In the genomic region with DNA sequence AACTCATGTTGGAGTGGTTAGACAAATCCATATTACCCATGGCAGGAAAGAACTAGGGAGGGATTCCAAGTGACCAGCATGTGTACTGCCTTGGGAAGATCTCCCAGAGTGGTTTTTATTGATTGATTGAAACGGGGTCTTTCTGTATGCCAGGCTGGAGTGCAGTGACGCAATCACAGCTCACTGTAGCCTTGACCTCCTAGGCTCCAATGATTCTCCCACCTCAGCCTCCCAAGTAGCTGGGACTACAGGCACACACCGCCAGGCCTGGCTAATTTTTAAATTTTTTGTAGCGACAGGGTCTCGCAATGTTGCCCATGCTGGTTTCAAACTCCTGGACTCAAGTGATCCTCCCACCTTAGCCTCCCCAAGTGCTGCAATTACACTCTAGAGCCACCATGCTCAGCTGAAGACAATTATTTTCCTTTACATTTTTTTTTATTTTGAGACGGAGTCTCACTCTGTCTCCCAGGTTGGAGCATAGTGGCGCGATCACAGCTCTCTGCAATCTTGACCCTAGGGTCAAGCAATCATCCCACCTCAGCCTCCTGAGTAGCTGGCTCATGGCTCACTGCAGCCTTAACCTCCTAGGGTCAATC, we compare ENCODE assay signal across 1 cellular context.
TF ChIP-seq lines count a peak whose summit lies in the region.

No MANE protein-coding gene starts in this region.

TF ChIP-seq in HepG2, 621 proteins besides CTCF, POLR2A, EP300 and RAD21 (continued from another document and continues in another):
- TF ChIP-seq, protein P1, sequence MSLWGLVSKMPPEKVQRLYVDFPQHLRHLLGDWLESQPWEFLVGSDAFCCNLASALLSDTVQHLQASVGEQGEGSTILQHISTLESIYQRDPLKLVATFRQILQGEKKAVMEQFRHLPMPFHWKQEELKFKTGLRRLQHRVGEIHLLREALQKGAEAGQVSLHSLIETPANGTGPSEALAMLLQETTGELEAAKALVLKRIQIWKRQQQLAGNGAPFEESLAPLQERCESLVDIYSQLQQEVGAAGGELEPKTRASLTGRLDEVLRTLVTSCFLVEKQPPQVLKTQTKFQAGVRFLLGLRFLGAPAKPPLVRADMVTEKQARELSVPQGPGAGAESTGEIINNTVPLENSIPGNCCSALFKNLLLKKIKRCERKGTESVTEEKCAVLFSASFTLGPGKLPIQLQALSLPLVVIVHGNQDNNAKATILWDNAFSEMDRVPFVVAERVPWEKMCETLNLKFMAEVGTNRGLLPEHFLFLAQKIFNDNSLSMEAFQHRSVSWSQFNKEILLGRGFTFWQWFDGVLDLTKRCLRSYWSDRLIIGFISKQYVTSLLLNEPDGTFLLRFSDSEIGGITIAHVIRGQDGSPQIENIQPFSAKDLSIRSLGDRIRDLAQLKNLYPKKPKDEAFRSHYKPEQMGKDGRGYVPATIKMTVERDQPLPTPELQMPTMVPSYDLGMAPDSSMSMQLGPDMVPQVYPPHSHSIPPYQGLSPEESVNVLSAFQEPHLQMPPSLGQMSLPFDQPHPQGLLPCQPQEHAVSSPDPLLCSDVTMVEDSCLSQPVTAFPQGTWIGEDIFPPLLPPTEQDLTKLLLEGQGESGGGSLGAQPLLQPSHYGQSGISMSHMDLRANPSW (CRISPR knock-in tag; IDR thresholded peaks at IDR 0.05; ENCODE audit: borderline replicate concordance): no peak
- TF ChIP-seq ZSCAN30 (CRISPR knock-in tag; IDR thresholded peaks at IDR 0.05) (no peak), RARA (CRISPR knock-in tag; IDR thresholded peaks at IDR 0.05) (peak; percentile 68), MBNL3 (CRISPR knock-in tag; conservative IDR thresholded peaks at IDR 0.05) (no peak), KDM5A (IDR thresholded peaks at IDR 0.05; ENCODE audit: borderline replicate concordance, low read length) (no peak), ZNF747 (CRISPR knock-in tag; IDR thresholded peaks at IDR 0.05; ENCODE audit: borderline replicate concordance) (no peak), IKZF1 (IDR thresholded peaks at IDR 0.05) (no peak), ZNF33A (CRISPR knock-in tag; IDR thresholded peaks at IDR 0.05; ENCODE audit: borderline replicate concordance) (no peak), ZNF143 (CRISPR knock-in tag; IDR thresholded peaks at IDR 0.05) (no peak), KDM5B (CRISPR knock-in tag; IDR thresholded peaks at IDR 0.05; ENCODE audit: borderline replicate concordance) (no peak), ZSCAN9 (CRISPR knock-in tag; IDR thresholded peaks at IDR 0.05; ENCODE audit: borderline replicate concordance) (no peak), CBX1 (IDR thresholded peaks at IDR 0.05; ENCODE audit: low read depth) (no peak), ZNF619 (CRISPR knock-in tag; IDR thresholded peaks at IDR 0.05) (no peak), ZZZ3 (CRISPR knock-in tag; IDR thresholded peaks at IDR 0.05; ENCODE audit: borderline replicate concordance) (no peak), SOX13 (IDR thresholded peaks at IDR 0.05) (no peak), SOX13 (CRISPR knock-in tag; conservative IDR thresholded peaks at IDR 0.05 in 1 of 2, IDR thresholded peaks at IDR 0.05 in 1 of 2) (0 out of 4 replicates have a peak, but pooled peaks of 1 of the 2 experiments have one; percentile 22), NR2F6 (IDR thresholded peaks at IDR 0.05) (peak; percentile 72), NR2F6 (CRISPR knock-in tag; IDR thresholded peaks at IDR 0.05) (peak; percentile 87), GABPB1 (CRISPR knock-in tag; IDR thresholded peaks at IDR 0.05) (peak; percentile 24; the same call in 1 of the 2 replicates), ZNF460 (CRISPR knock-in tag; IDR thresholded peaks at IDR 0.05; ENCODE audit: borderline replicate concordance) (peak; percentile 85; the same call in 1 of the 2 replicates), EZH2 (conservative IDR thresholded peaks at IDR 0.05; ENCODE audit: low read depth, low read length) (no peak), ZNF552 (CRISPR knock-in tag; IDR thresholded peaks at IDR 0.05; ENCODE audit: borderline replicate concordance) (no peak), ZNF180 (CRISPR knock-in tag; IDR thresholded peaks at IDR 0.05; ENCODE audit: borderline replicate concordance, low read depth) (no peak), ZNF792 (CRISPR knock-in tag; IDR thresholded peaks at IDR 0.05) (no peak), REPIN1 (CRISPR knock-in tag; IDR thresholded peaks at IDR 0.05; ENCODE audit: borderline replicate concordance, low read depth) (no peak), SYNCRIP (IDR thresholded peaks at IDR 0.05; ENCODE audit: insufficient read depth, low read depth, low read length) (no peak), ZNF674 (CRISPR knock-in tag; IDR thresholded peaks at IDR 0.05; ENCODE audit: low read depth) (no peak), FOSL2 (CRISPR knock-in tag; IDR thresholded peaks at IDR 0.05) (peak; percentile 30; the same call in 1 of the 2 replicates), NCOA2 (CRISPR knock-in tag; IDR thresholded peaks at IDR 0.05) (no peak), HOXA3 (CRISPR knock-in tag; IDR thresholded peaks at IDR 0.05) (peak; percentile 50; the same call in 1 of the 2 replicates), CBX2 (IDR thresholded peaks at IDR 0.05; ENCODE audit: low read depth, low read length) (no peak), CBX2 (CRISPR knock-in tag; IDR thresholded peaks at IDR 0.05; ENCODE audit: low read depth) (no peak)
- TF ChIP-seq, protein P2, sequence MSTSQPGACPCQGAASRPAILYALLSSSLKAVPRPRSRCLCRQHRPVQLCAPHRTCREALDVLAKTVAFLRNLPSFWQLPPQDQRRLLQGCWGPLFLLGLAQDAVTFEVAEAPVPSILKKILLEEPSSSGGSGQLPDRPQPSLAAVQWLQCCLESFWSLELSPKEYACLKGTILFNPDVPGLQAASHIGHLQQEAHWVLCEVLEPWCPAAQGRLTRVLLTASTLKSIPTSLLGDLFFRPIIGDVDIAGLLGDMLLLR (CRISPR knock-in tag; IDR thresholded peaks at IDR 0.05): no peak
- TF ChIP-seq, protein P3, sequence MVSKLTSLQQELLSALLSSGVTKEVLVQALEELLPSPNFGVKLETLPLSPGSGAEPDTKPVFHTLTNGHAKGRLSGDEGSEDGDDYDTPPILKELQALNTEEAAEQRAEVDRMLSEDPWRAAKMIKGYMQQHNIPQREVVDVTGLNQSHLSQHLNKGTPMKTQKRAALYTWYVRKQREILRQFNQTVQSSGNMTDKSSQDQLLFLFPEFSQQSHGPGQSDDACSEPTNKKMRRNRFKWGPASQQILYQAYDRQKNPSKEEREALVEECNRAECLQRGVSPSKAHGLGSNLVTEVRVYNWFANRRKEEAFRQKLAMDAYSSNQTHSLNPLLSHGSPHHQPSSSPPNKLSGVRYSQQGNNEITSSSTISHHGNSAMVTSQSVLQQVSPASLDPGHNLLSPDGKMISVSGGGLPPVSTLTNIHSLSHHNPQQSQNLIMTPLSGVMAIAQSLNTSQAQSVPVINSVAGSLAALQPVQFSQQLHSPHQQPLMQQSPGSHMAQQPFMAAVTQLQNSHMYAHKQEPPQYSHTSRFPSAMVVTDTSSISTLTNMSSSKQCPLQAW (CRISPR knock-in tag; IDR thresholded peaks at IDR 0.05): 0 out of 2 replicates have a peak, but pooled peaks have one; percentile 12
- TF ChIP-seq, protein P4, sequence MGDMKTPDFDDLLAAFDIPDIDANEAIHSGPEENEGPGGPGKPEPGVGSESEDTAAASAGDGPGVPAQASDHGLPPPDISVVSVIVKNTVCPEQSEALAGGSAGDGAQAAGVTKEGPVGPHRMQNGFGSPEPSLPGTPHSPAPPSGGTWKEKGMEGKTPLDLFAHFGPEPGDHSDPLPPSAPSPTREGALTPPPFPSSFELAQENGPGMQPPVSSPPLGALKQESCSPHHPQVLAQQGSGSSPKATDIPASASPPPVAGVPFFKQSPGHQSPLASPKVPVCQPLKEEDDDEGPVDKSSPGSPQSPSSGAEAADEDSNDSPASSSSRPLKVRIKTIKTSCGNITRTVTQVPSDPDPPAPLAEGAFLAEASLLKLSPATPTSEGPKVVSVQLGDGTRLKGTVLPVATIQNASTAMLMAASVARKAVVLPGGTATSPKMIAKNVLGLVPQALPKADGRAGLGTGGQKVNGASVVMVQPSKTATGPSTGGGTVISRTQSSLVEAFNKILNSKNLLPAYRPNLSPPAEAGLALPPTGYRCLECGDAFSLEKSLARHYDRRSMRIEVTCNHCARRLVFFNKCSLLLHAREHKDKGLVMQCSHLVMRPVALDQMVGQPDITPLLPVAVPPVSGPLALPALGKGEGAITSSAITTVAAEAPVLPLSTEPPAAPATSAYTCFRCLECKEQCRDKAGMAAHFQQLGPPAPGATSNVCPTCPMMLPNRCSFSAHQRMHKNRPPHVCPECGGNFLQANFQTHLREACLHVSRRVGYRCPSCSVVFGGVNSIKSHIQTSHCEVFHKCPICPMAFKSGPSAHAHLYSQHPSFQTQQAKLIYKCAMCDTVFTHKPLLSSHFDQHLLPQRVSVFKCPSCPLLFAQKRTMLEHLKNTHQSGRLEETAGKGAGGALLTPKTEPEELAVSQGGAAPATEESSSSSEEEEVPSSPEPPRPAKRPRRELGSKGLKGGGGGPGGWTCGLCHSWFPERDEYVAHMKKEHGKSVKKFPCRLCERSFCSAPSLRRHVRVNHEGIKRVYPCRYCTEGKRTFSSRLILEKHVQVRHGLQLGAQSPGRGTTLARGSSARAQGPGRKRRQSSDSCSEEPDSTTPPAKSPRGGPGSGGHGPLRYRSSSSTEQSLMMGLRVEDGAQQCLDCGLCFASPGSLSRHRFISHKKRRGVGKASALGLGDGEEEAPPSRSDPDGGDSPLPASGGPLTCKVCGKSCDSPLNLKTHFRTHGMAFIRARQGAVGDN (CRISPR knock-in tag; IDR thresholded peaks at IDR 0.05): no peak
- TF ChIP-seq, protein P5, sequence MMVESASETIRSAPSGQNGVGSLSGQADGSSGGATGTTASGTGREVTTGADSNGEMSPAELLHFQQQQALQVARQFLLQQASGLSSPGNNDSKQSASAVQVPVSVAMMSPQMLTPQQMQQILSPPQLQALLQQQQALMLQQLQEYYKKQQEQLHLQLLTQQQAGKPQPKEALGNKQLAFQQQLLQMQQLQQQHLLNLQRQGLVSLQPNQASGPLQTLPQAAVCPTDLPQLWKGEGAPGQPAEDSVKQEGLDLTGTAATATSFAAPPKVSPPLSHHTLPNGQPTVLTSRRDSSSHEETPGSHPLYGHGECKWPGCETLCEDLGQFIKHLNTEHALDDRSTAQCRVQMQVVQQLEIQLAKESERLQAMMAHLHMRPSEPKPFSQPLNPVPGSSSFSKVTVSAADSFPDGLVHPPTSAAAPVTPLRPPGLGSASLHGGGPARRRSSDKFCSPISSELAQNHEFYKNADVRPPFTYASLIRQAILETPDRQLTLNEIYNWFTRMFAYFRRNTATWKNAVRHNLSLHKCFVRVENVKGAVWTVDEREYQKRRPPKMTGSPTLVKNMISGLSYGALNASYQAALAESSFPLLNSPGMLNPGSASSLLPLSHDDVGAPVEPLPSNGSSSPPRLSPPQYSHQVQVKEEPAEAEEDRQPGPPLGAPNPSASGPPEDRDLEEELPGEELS (CRISPR knock-in tag; IDR thresholded peaks at IDR 0.05): 0 out of 2 replicates have a peak, but pooled peaks have one; percentile 15
- TF ChIP-seq, protein P6, sequence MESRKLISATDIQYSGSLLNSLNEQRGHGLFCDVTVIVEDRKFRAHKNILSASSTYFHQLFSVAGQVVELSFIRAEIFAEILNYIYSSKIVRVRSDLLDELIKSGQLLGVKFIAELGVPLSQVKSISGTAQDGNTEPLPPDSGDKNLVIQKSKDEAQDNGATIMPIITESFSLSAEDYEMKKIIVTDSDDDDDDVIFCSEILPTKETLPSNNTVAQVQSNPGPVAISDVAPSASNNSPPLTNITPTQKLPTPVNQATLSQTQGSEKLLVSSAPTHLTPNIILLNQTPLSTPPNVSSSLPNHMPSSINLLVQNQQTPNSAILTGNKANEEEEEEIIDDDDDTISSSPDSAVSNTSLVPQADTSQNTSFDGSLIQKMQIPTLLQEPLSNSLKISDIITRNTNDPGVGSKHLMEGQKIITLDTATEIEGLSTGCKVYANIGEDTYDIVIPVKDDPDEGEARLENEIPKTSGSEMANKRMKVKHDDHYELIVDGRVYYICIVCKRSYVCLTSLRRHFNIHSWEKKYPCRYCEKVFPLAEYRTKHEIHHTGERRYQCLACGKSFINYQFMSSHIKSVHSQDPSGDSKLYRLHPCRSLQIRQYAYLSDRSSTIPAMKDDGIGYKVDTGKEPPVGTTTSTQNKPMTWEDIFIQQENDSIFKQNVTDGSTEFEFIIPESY (CRISPR knock-in tag; IDR thresholded peaks at IDR 0.05): peak; percentile 80
- TF ChIP-seq, protein P7, sequence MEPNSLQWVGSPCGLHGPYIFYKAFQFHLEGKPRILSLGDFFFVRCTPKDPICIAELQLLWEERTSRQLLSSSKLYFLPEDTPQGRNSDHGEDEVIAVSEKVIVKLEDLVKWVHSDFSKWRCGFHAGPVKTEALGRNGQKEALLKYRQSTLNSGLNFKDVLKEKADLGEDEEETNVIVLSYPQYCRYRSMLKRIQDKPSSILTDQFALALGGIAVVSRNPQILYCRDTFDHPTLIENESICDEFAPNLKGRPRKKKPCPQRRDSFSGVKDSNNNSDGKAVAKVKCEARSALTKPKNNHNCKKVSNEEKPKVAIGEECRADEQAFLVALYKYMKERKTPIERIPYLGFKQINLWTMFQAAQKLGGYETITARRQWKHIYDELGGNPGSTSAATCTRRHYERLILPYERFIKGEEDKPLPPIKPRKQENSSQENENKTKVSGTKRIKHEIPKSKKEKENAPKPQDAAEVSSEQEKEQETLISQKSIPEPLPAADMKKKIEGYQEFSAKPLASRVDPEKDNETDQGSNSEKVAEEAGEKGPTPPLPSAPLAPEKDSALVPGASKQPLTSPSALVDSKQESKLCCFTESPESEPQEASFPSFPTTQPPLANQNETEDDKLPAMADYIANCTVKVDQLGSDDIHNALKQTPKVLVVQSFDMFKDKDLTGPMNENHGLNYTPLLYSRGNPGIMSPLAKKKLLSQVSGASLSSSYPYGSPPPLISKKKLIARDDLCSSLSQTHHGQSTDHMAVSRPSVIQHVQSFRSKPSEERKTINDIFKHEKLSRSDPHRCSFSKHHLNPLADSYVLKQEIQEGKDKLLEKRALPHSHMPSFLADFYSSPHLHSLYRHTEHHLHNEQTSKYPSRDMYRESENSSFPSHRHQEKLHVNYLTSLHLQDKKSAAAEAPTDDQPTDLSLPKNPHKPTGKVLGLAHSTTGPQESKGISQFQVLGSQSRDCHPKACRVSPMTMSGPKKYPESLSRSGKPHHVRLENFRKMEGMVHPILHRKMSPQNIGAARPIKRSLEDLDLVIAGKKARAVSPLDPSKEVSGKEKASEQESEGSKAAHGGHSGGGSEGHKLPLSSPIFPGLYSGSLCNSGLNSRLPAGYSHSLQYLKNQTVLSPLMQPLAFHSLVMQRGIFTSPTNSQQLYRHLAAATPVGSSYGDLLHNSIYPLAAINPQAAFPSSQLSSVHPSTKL (CRISPR knock-in tag; IDR thresholded peaks at IDR 0.05): peak; percentile 65
- TF ChIP-seq, protein P8, sequence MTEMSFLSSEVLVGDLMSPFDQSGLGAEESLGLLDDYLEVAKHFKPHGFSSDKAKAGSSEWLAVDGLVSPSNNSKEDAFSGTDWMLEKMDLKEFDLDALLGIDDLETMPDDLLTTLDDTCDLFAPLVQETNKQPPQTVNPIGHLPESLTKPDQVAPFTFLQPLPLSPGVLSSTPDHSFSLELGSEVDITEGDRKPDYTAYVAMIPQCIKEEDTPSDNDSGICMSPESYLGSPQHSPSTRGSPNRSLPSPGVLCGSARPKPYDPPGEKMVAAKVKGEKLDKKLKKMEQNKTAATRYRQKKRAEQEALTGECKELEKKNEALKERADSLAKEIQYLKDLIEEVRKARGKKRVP (CRISPR knock-in tag; IDR thresholded peaks at IDR 0.05): no peak
- TF ChIP-seq, protein P9, sequence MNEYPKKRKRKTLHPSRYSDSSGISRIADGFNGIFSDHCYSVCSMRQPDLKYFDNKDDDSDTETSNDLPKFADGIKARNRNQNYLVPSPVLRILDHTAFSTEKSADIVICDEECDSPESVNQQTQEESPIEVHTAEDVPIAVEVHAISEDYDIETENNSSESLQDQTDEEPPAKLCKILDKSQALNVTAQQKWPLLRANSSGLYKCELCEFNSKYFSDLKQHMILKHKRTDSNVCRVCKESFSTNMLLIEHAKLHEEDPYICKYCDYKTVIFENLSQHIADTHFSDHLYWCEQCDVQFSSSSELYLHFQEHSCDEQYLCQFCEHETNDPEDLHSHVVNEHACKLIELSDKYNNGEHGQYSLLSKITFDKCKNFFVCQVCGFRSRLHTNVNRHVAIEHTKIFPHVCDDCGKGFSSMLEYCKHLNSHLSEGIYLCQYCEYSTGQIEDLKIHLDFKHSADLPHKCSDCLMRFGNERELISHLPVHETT (CRISPR knock-in tag; conservative IDR thresholded peaks at IDR 0.05): no peak
